Comparison of ENCODE assay signal across 8 cellular contexts in the genomic region with DNA sequence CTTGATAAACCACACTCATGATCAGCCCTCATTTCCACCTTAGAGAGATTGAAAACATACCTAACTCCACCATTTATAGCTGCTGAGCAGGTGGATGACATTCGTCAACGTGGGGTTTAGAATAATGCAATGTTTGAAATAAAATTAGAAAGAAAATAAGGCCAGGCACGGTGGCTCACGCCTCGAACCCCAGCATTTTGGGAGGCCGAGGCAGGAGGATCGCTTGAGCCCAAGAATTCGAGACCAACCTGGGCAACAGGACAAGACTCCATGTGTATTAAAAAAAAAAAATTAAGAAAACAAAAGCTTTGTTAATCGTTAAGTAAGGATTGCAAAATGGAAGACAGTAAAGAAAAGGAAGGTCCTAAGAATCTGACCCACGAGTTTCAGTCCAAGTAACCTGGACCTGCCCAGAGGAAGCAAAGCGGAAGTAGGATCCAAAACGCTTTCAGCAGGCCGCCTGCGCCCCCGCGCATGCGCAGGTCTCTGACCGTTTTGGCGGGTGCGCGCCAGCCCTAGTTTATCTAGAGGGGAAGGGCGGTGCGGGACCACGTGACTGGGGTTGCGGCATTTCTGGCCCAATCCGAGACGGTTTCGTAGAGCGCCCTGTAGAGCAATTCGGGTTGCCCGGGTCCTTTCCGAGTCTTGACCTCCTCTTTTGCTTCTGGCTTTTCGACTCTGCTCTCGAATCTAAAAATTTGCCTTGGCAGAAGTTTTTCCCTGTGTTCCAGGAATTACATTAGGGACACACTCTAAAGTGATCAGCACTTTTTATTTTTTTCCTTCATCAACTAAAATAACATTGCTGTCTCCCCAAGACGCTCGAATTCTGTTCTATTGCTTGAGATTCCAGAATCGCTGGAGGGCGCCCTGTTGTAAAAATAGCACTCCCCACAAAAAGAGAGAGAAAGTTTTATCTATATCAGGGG. TPM values are rescaled to one million over a fixed set of nuclear protein-coding genes. Genes with fewer than 3 reads are reported as not detected.
A peak's percentile ranks its signal among the peaks of the same experiment; 100 is the strongest.
DNase-seq lines count a peak whose midpoint lies in the region; ATAC-seq and TF ChIP-seq lines count a peak whose summit lies in the region.

No MANE protein-coding gene starts in this region.

- no peaks in the 10 kb centered on the region for H3K9me3 Mint-ChIP-seq in effector memory CD8-positive, alpha-beta T cell

- H3K9me3 ChIP-seq in A673 (ENCODE audit: low read depth, low read length, poor library complexity, severe bottlenecking): no peaks in the 10 kb centered on the region

- TSS peak; percentile 82 for BruUV-seq in A673 (replicated peaks; lab: Mats Ljungman, UMichigan)

- peaks cover 9% of the 10 kb centered on the region for H3K36me3 ChIP-seq in A673 (ENCODE audit: insufficient read depth, low read length, poor library complexity, severe bottlenecking)

- no peaks in the 10 kb centered on the region for H3K27me3 Mint-ChIP-seq in effector memory CD8-positive, alpha-beta T cell

- POLR2A ChIA-PET in A673 (lab: Charles Lee; ENCODE audit: low non-redundant PET): no interaction called here

- H3K4me1 Mint-ChIP-seq in effector memory CD8-positive, alpha-beta T cell (ENCODE audit: low read depth in 2 of 2): peaks cover 12 to 16% of the 10 kb centered on the region in 2 donors

- H3K27ac ChIP-seq in A673 (ENCODE audit: low read depth, low read length, poor library complexity, severe bottlenecking): peak overlapping the region; percentile 74

- peak overlapping the region; percentile 78 to 82 for H3K4me3 Mint-ChIP-seq in effector memory CD8-positive, alpha-beta T cell

- H3K27me3 ChIP-seq in A673 (replicated peaks; ENCODE audit: insufficient read depth, low read depth, low read length, poor library complexity): no peaks in the 10 kb centered on the region

- TF ChIP-seq CTCF in A673 (conservative IDR thresholded peaks at IDR 0.05; ENCODE audit: low read depth, low read length): peak; percentile 73

- DNase-seq in A673 (ENCODE audit: low spot score): peak; percentile 97
- peak; percentile 94 for DNase-seq in NCI-H82 (lab: John Stamatoyannopoulos, UW)
- peak; percentile 81 to 87 for DNase-seq in activated CD8-positive, alpha-beta memory T cell treated with anti-CD3 and anti-CD28 coated beads for 4 hours (ENCODE audit: low read depth in 2 of 2)
- DNase-seq in effector memory CD8-positive, alpha-beta T cell: peak; percentile 82 to 88 (median 82)
- DNase-seq in medulla oblongata (ENCODE audit: extremely low spot score): peak; percentile 97
- DNase-seq in stimulated activated CD8-positive, alpha-beta memory T cell treated with anti-CD3 and anti-CD28 coated beads, Interleukin-12 subunit alpha, Interleukin-12 subunit beta, amount 100 ng/mL, for 1 hour (ENCODE audit: low read depth): peak; percentile 87

- ATAC-seq in GM18868 (IDR thresholded peaks at IDR 0.05; ENCODE audit: unreplicated experiment): peak; percentile 83
- peak; percentile 94 for ATAC-seq in HG03280 (IDR thresholded peaks at IDR 0.05; ENCODE audit: unreplicated experiment)
- peak; percentile 99 for ATAC-seq in effector memory CD8-positive, alpha-beta T cell (replicated peaks)

- H3K4me1 ChIP-seq in A673 (ENCODE audit: insufficient read depth, low read length, poor library complexity, severe bottlenecking): peaks cover 13% of the 10 kb centered on the region

- CTCF ChIA-PET in A673 (lab: Charles Lee): no interaction called here

- H3K27ac Mint-ChIP-seq in effector memory CD8-positive, alpha-beta T cell: peak overlapping the region; percentile 88 to 91

- H3K36me3 Mint-ChIP-seq in effector memory CD8-positive, alpha-beta T cell (ENCODE audit: insufficient read depth): peaks cover 16% of the 10 kb centered on the region

- intact Hi-C loops in A673 (cut with micrococcal nuclease; ENCODE audit: unreplicated experiment): no loop called here

- peak overlapping the region; percentile 44 for H3K4me3 ChIP-seq in A673 (ENCODE audit: low read depth, low read length, poor library complexity, severe bottlenecking)

RNA-seq across cellular contexts. Expression of gene ANP32E, which starts 22.5 kb away (rescaled TPM):
- total RNA-seq in A673 (2021): 141 and 153 TPM in 2 replicates

RNA-seq across cellular contexts. Expression of gene CA14, which starts 44.1 kb away (rescaled TPM):
- total RNA-seq in A673 (2021): 2.0 and 2.2 TPM in 2 replicates

RNA-seq across cellular contexts. Expression of gene APH1A, which starts 55.4 kb away (rescaled TPM):
- 136 and 144 TPM in 2 replicates for total RNA-seq in A673 (2021)

RNA-seq across cellular contexts. Expression of gene C1orf54, which starts 59.2 kb away (rescaled TPM):
- total RNA-seq in A673 (2021): 9.2 and 11.3 TPM in 2 replicates

Comparison
In these comparisons a context has a peak if more than half of its experiments do, and no peak if none do; other contexts are left out.
1. Peak in every context shown above with its lines: DNase-seq, ATAC-seq, H3K4me3 ChIP-seq and H3K27ac ChIP-seq.